In the genomic region with DNA sequence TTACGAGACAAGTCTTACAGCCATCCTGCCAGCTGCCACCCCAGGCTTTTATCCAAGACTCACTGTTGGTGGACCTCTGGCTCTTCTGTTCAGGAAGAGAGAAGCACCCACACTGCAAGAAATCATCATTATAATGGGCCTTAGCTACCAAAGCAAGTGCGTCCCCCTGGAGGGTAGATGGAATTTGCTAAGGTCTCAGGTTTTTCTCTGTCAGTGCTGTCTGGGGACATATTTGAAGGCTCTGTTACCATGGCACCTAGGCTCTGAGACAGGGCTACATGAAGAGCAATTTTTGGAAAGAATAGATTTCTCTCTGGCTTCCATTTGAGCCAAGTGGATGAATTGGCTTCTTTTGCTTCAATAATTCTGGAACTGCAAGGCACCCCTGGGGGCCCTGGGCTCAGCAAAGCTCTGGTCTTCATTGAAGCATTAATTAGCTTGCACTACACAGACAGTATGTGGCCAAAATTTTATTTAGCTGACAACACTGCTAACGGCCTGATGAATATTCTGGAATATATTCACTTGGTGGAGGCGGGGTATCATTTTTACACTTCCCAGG, we compare ENCODE assay signal across 19 cellular contexts.
DNase-seq lines count a peak whose midpoint lies in the region; ATAC-seq and TF ChIP-seq lines count a peak whose summit lies in the region.
"Had no signal": no experiment of that assay in that cellular context is flagged by ENCODE, and none has a peak within 500 bp of the region (broad histone marks: within the 10 kb centered on the region; RNA-seq: fewer than 3 reads in every experiment).

No MANE protein-coding gene starts in this region.

- H3T11ph ChIP-seq in H9 (ENCODE audit: low read length): no peak overlapping the region

- H3K79me2 ChIP-seq in H9 (ENCODE audit: insufficient read depth, low read length): no peaks in the 10 kb centered on the region

- H3K4me3 ChIP-seq in left lung (no peak overlapping the region), MG63 (no peak overlapping the region)
- H3K4me3 ChIP-seq: SJCRH30 had no signal

- H3K4me1 Mint-ChIP-seq in H9: peaks cover 11 to 16% of the 10 kb centered on the region in 2 experiments
- H3K4me1 Mint-ChIP-seq in stimulated activated naive B cell treated with anti-CD40 and anti-IgM and Interleukin-4, amounts not matched to agents 10 μg/mL and 1 μg/mL and 100 μg/mL, for 72 hours: no peaks in the 10 kb centered on the region

- H2BK5ac ChIP-seq in H9 (ENCODE audit: insufficient read length, low read length): no peak overlapping the region

- H3K27ac ChIP-seq in H9 (ENCODE audit: insufficient read length, low read depth, low read length) (no peak overlapping the region), caudate nucleus (ENCODE audit: low read depth, low read length) (peak overlapping the region; percentile 49), left lung (no peak overlapping the region)
- H3K27ac ChIP-seq: SJCRH30 had no signal

- TF ChIP-seq CTCF in H9 (conservative IDR thresholded peaks at IDR 0.05): no peak
- TF ChIP-seq CTCF in left lung (IDR thresholded peaks at IDR 0.05): no peak

- H3K4me1 ChIP-seq in H9 (ENCODE audit: insufficient read depth, low read length): no peaks in the 10 kb centered on the region
- H3K4me1 ChIP-seq in left lung: no peaks in the 10 kb centered on the region
- H3K4me1 ChIP-seq: SJCRH30 had no signal

- no peak overlapping the region for H2AK5ac ChIP-seq in H9 (ENCODE audit: insufficient read length, low read length)

- DNase-seq in H9 (no peak), caudate nucleus (lab: John Stamatoyannopoulos, UW) (peak in 2 of 61 donors; percentile 45 to 66), islet precursor cell (peak; percentile 25), left lung (no peak), ecto neural progenitor cell (ENCODE audit: low spot score) (no peak), MG63 (no peak)
- no peak for DNase-seq in stimulated activated naive B cell treated with anti-CD40 and anti-IgM and Interleukin-4, amounts not matched to agents 10 μg/mL and 1 μg/mL and 100 μg/mL, for 72 hours
- DNase-seq: CD4-positive, CD25-positive, alpha-beta regulatory T cell; EL; HFFc6; KBM-7; NCI-H1092; NCI-H146; NCI-H2029 treated with DMSO at 0.1 percent for 48 hours; NCI-H226; NCI-H524; NCI-H774; OCI-M1; SJCRH30 had no signal

- no peak overlapping the region for H3K4me2 ChIP-seq in H9 (ENCODE audit: insufficient read depth, insufficient read length, low read length)

- no peak overlapping the region for H3K4ac ChIP-seq in H9 (ENCODE audit: low read depth, low read length)

- H3K79me1 ChIP-seq in H9 (ENCODE audit: insufficient read depth, low read depth, low read length, poor library complexity, severe bottlenecking): no peaks in the 10 kb centered on the region

- H3K56ac ChIP-seq in H9 (ENCODE audit: insufficient read length, low read depth, low read length): no peak overlapping the region

- H2AFZ ChIP-seq in H9 (ENCODE audit: low read length): no peak overlapping the region

- no peak overlapping the region for H3K18ac ChIP-seq in H9 (ENCODE audit: insufficient read length, low read depth, low read length)

- no peak for ATAC-seq in stimulated activated naive B cell treated with anti-CD40 and anti-IgM and Interleukin-4, amounts not matched to agents 10 μg/mL and 1 μg/mL and 100 μg/mL, for 72 hours (replicated peaks)
- no peak for ATAC-seq in left lung

- H4K20me1 ChIP-seq in H9 (ENCODE audit: control insufficient read depth, insufficient read depth, insufficient read length): no peaks in the 10 kb centered on the region

- H3K27me3 ChIP-seq in H9 (ENCODE audit: insufficient read depth, low read length): no peaks in the 10 kb centered on the region
- no peaks in the 10 kb centered on the region for H3K27me3 ChIP-seq in left lung
- no peaks in the 10 kb centered on the region for H3K27me3 ChIP-seq in MG63
- H3K27me3 ChIP-seq: SJCRH30 had no signal

- H4K91ac ChIP-seq in H9 (ENCODE audit: insufficient read length, low read depth, low read length): no peak overlapping the region

- peak overlapping the region in 2 of 3 experiments; percentile 35 to 67; a peak in 2 of 7 replicates for H3K27ac Mint-ChIP-seq in H9
- peak overlapping the region; percentile 37 for H3K27ac Mint-ChIP-seq in stimulated activated naive B cell treated with anti-CD40 and anti-IgM and Interleukin-4, amounts not matched to agents 10 μg/mL and 1 μg/mL and 100 μg/mL, for 72 hours
- H3K27ac Mint-ChIP-seq: CD4-positive, CD25-positive, alpha-beta regulatory T cell; HFFc6 had no signal

- no peaks in the 10 kb centered on the region for H3K9me3 Mint-ChIP-seq in H9
- no peaks in the 10 kb centered on the region for H3K9me3 Mint-ChIP-seq in stimulated activated naive B cell treated with anti-CD40 and anti-IgM and Interleukin-4, amounts not matched to agents 10 μg/mL and 1 μg/mL and 100 μg/mL, for 72 hours

- peaks cover 56 to 100% (median 99%) of the 10 kb centered on the region in 3 experiments for H3K36me3 Mint-ChIP-seq in H9 (ENCODE audit: insufficient read depth in 1 of 3, low read depth in 3 of 3)
- peaks cover 14 to 40% of the 10 kb centered on the region in 2 donors for H3K36me3 Mint-ChIP-seq in stimulated activated naive B cell treated with anti-CD40 and anti-IgM and Interleukin-4, amounts not matched to agents 10 μg/mL and 1 μg/mL and 100 μg/mL, for 72 hours
- H3K36me3 Mint-ChIP-seq: CD4-positive, CD25-positive, alpha-beta regulatory T cell had no signal

- H3K9ac ChIP-seq in H9 (ENCODE audit: extremely low read depth, insufficient read length, low read length): no peak overlapping the region

- no peak overlapping the region for H4K8ac ChIP-seq in H9 (replicated peaks; ENCODE audit: insufficient read length, low read depth, low read length)

- no peak overlapping the region for H4K5ac ChIP-seq in H9 (ENCODE audit: insufficient read length, low read depth, low read length)

- H3K14ac ChIP-seq in H9 (ENCODE audit: insufficient read depth, low read length): no peak overlapping the region

- WGBS in H9 (ENCODE audit: extremely low coverage, insufficient read length, low lambda C conversion rate): no CpG with 5 or more reads among the region's 4 CpGs

- H3K9me3 ChIP-seq in H9 (ENCODE audit: control insufficient read depth, low read depth, low read length): no peaks in the 10 kb centered on the region
- no peaks in the 10 kb centered on the region for H3K9me3 ChIP-seq in left lung
- no peaks in the 10 kb centered on the region for H3K9me3 ChIP-seq in MG63
- H3K9me3 ChIP-seq: SJCRH30 had no signal

- H2BK120ac ChIP-seq in H9 (ENCODE audit: low read depth, low read length, poor library complexity, severe bottlenecking): no peak overlapping the region

- H3K23me2 ChIP-seq in H9 (ENCODE audit: insufficient read length, low read depth, low read length, poor library complexity, severe bottlenecking): no peaks in the 10 kb centered on the region

- peaks cover 2% of the 10 kb centered on the region; the same call in 1 of the 2 replicates for H3K27me3 Mint-ChIP-seq in H9 (ENCODE audit: low read depth)
- no peaks in the 10 kb centered on the region for H3K27me3 Mint-ChIP-seq in stimulated activated naive B cell treated with anti-CD40 and anti-IgM and Interleukin-4, amounts not matched to agents 10 μg/mL and 1 μg/mL and 100 μg/mL, for 72 hours
- H3K27me3 Mint-ChIP-seq: CD4-positive, CD25-positive, alpha-beta regulatory T cell had no signal

- no peak overlapping the region for H2BK15ac ChIP-seq in H9 (ENCODE audit: low read depth, low read length)

- H3K36me3 ChIP-seq in left lung: peaks cover 0 to 82% of the 10 kb centered on the region in 2 donors
- peaks cover 30% of the 10 kb centered on the region for H3K36me3 ChIP-seq in MG63

- no peak overlapping the region for H3K4me3 Mint-ChIP-seq in H9
- no peak overlapping the region for H3K4me3 Mint-ChIP-seq in stimulated activated naive B cell treated with anti-CD40 and anti-IgM and Interleukin-4, amounts not matched to agents 10 μg/mL and 1 μg/mL and 100 μg/mL, for 72 hours
- H3K4me3 Mint-ChIP-seq: CD4-positive, CD25-positive, alpha-beta regulatory T cell; HFFc6 had no signal

- H2BK12ac ChIP-seq in H9 (ENCODE audit: insufficient read length, low read depth, low read length): no peak overlapping the region

- no peak overlapping the region for H2BK20ac ChIP-seq in H9 (ENCODE audit: low read depth, low read length, poor library complexity, severe bottlenecking)

- no peak overlapping the region for H3K23ac ChIP-seq in H9 (ENCODE audit: insufficient read length, low read depth, low read length)

- intact Hi-C loops in left lung (cut with DNase I): no loop called here
